In genomic region chr5:35617435-35618296, GRCh38 we compare ENCODE assay signal across 8 cellular contexts. TPM values are rescaled to one million over a fixed set of nuclear protein-coding genes. Genes with fewer than 3 reads are reported as not detected.
DNase-seq lines count a peak whose midpoint lies in the region; ATAC-seq, FAIRE-seq and TF ChIP-seq lines count a peak whose summit lies in the region.

A gene with protein sequence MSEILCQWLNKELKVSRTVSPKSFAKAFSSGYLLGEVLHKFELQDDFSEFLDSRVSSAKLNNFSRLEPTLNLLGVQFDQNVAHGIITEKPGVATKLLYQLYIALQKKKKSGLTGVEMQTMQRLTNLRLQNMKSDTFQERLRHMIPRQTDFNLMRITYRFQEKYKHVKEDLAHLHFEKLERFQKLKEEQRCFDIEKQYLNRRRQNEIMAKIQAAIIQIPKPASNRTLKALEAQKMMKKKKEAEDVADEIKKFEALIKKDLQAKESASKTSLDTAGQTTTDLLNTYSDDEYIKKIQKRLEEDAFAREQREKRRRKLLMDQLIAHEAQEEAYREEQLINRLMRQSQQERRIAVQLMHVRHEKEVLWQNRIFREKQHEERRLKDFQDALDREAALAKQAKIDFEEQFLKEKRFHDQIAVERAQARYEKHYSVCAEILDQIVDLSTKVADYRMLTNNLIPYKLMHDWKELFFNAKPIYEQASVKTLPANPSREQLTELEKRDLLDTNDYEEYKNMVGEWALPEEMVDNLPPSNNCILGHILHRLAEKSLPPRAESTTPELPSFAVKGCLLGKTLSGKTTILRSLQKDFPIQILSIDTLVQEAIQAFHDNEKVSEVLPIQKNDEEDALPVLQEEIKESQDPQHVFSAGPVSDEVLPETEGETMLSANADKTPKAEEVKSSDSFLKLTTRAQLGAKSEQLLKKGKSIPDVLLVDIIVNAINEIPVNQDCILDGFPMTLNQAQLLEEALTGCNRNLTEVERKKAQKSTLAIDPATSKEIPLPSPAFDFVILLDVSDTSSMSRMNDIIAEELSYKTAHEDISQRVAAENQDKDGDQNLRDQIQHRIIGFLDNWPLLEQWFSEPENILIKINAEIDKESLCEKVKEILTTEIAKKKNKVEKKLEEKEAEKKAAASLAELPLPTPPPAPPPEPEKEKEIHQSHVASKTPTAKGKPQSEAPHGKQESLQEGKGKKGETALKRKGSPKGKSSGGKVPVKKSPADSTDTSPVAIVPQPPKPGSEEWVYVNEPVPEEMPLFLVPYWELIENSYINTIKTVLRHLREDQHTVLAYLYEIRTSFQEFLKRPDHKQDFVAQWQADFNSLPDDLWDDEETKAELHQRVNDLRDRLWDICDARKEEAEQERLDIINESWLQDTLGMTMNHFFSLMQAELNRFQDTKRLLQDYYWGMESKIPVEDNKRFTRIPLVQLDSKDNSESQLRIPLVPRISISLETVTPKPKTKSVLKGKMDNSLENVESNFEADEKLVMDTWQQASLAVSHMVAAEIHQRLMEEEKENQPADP (N-terminal part only) (plus strand): TSS chr5:35617863. CDS start chr5:35617998, 135 bp downstream.

- no peaks in the 10 kb centered on the region for H3K36me3 ChIP-seq in ectodermal cell (ENCODE audit: control insufficient read depth, insufficient read depth, low read length)

- POLR2A ChIA-PET in activated CD4-positive, alpha-beta memory T cell treated with anti-CD3 and anti-CD28 coated beads for 36 hours (lab: Charles Lee) = interaction anchor here (0.7 to 1.8 kb wide), 4 partner anchors 8 to 571 kb away, joined by 3 to 4 read pairs (median 4); no protein-coding TSS in a partner anchor

- DNase-seq in GM12892 (ENCODE audit: insufficient read length) (peak; percentile 38), NCI-H345 treated with DMSO at 0.1 percent for 48 hours (lab: John Stamatoyannopoulos, UW; ENCODE audit: unreplicated experiment) (peak; percentile 10), lower leg skin (ENCODE audit: low spot score in 2 of 2) (peak; percentile 74 to 95)
- peak; percentile 89 for DNase-seq in activated CD4-positive, alpha-beta memory T cell treated with anti-CD3 and anti-CD28 coated beads for 36 hours
- peak; percentile 84 for DNase-seq in stimulated activated CD4-positive, alpha-beta T cell treated with anti-CD3 and anti-CD28 coated beads, Interleukin-4, amount 100 ng/mL, for 24 hours

- peaks cover 25% of the 10 kb centered on the region for H3K27me3 ChIP-seq in ectodermal cell (ENCODE audit: control insufficient read depth, insufficient read depth, low read length, poor library complexity, severe bottlenecking)

- intact Hi-C loops in activated CD4-positive, alpha-beta memory T cell treated with anti-CD3 and anti-CD28 coated beads for 36 hours (cut with micrococcal nuclease) = loop anchor here (1.0 to 5.0 kb wide), 9 partner anchors 33 to 308 kb away; no protein-coding TSS in a partner anchor
- intact Hi-C loops in lower leg skin (cut with DNase I; ENCODE audit: low total_unique reads) = no loop called here

- TF ChIP-seq CTCF in lower leg skin (IDR thresholded peaks at IDR 0.05) = peak in 1 of 3 donors; percentile 60

- no peaks in the 10 kb centered on the region for H3K4me1 ChIP-seq in ectodermal cell (ENCODE audit: control insufficient read depth, insufficient read depth, low read length)

- CTCF ChIA-PET in activated CD4-positive, alpha-beta memory T cell treated with anti-CD3 and anti-CD28 coated beads for 36 hours (lab: Charles Lee) = interaction anchor here (0.6 to 3.1 kb wide), 20 partner anchors 9 to 395 kb away, joined by 3 to 42 read pairs (median 4); no protein-coding TSS in a partner anchor

- FAIRE-seq in GM12892 (lab: Jason Lieb, UNC) = peak; percentile 88

- H3K9me3 ChIP-seq in ectodermal cell (ENCODE audit: control insufficient read depth, low read length) = no peaks in the 10 kb centered on the region

- peaks cover 5% of the 10 kb centered on the region for H3K9me3 Mint-ChIP-seq in activated CD4-positive, alpha-beta memory T cell treated with anti-CD3 and anti-CD28 coated beads for 36 hours

- peak within 1 kb of the TSS; percentile 83 for H3K27ac Mint-ChIP-seq in activated CD4-positive, alpha-beta memory T cell treated with anti-CD3 and anti-CD28 coated beads for 36 hours

- H3K27ac ChIP-seq in ectodermal cell (ENCODE audit: insufficient read depth, low read depth, low read length, poor library complexity, severe bottlenecking) = no peak within 1 kb of the TSS

- peak within 1 kb of the TSS; percentile 77 for H3K4me3 Mint-ChIP-seq in activated CD4-positive, alpha-beta memory T cell treated with anti-CD3 and anti-CD28 coated beads for 36 hours

- H3K4me1 Mint-ChIP-seq in activated CD4-positive, alpha-beta memory T cell treated with anti-CD3 and anti-CD28 coated beads for 36 hours (ENCODE audit: low read depth) = peaks cover 34% of the 10 kb centered on the region

- peaks cover 1% of the 10 kb centered on the region for H3K27me3 Mint-ChIP-seq in activated CD4-positive, alpha-beta memory T cell treated with anti-CD3 and anti-CD28 coated beads for 36 hours

- H3K36me3 Mint-ChIP-seq in activated CD4-positive, alpha-beta memory T cell treated with anti-CD3 and anti-CD28 coated beads for 36 hours = no peaks in the 10 kb centered on the region

- H3K4me3 ChIP-seq in ectodermal cell (ENCODE audit: insufficient read depth, low read depth, low read length) (peak within 1 kb of the TSS; percentile 81), lower leg skin (ENCODE audit: low read depth, poor library complexity, severe bottlenecking) (peak within 1 kb of the TSS; percentile 80)

- TF ChIP-seq POLR2A in GM12892 (IDR thresholded peaks at IDR 0.05; ENCODE audit: low read depth, low read length) (no peak), lower leg skin (IDR thresholded peaks at IDR 0.05) (no peak)

- WGBS in ectodermal cell, 2 experiments = 4% methylated on average over 54 of the region's 54 CpGs
- WGBS in lower leg skin, 2 donors = 2 to 4% methylated on average over 35 to 42 of the region's 54 CpGs

- ATAC-seq in HG02973 (IDR thresholded peaks at IDR 0.05; ENCODE audit: unreplicated experiment) (peak; percentile 90), HG03095 (IDR thresholded peaks at IDR 0.05; ENCODE audit: unreplicated experiment) (no peak)

RNA-seq across cellular contexts. Expression of the gene that starts here (rescaled TPM):
- 0.19 TPM for polyA plus RNA-seq in GM12892 (2012; ENCODE audit: missing spikeins)
- total RNA-seq in activated CD4-positive, alpha-beta memory T cell treated with anti-CD3 and anti-CD28 coated beads for 36 hours = 10 to 100 TPM; 10.6 to 13.0 TPM
- 4.8 TPM for polyA plus RNA-seq in ectodermal cell (2013, experiment 1 of 4)
- 4.5 TPM for polyA plus RNA-seq in ectodermal cell (2013, experiment 2 of 4)
- 5.4 TPM for polyA plus RNA-seq in ectodermal cell (2013, experiment 3 of 4)
- 4.3 TPM for polyA plus RNA-seq in ectodermal cell (2013, experiment 4 of 4)
- total RNA-seq in lower leg skin = 1 to 10 TPM in 3 of 4 donors, under 1 TPM in 1; 0.49 to 2.8 (median 1.8) TPM

Comparison
In these comparisons a context has a peak if more than half of its experiments do, and no peak if none do; other contexts are left out.
1. DNase-seq: peak in every context shown above with its lines; median percentile 89 in activated CD4-positive, alpha-beta memory T cell treated with anti-CD3 and anti-CD28 coated beads for 36 hours; 84 in lower leg skin; 84 in stimulated activated CD4-positive, alpha-beta T cell treated with anti-CD3 and anti-CD28 coated beads, Interleukin-4, amount 100 ng/mL, for 24 hours; 38 in GM12892; 10 in NCI-H345 treated with DMSO at 0.1 percent for 48 hours.